Comparison of ENCODE assay signal across 22 cellular contexts in genomic region chr5:39772307-39772706, GRCh38.
DNase-seq lines count a peak whose midpoint lies in the region; ATAC-seq, FAIRE-seq and TF ChIP-seq lines count a peak whose summit lies in the region.
"Had no signal": no experiment of that assay in that cellular context is flagged by ENCODE, and none has a peak within 500 bp of the region (broad histone marks: within the 10 kb centered on the region; RNA-seq: fewer than 3 reads in every experiment).

No MANE protein-coding gene starts in this region.

- peaks cover 5% of the 10 kb centered on the region for H3K9me3 Mint-ChIP-seq in osteocyte (ENCODE audit: unreplicated experiment)

- TF ChIP-seq CTCF in K562 (IDR thresholded peaks at IDR 0.05 in 2 of 3, conservative IDR thresholded peaks at IDR 0.05 in 1 of 3; ENCODE audit: insufficient read depth in 2 of 3, low read depth in 1 of 3, low read length in 3 of 3), result no peak
- TF ChIP-seq CTCF in osteocyte (IDR thresholded peaks at IDR 0.05), result no peak
- TF ChIP-seq CTCF in GM20000 (IDR thresholded peaks at IDR 0.05; ENCODE audit: extremely low read depth, missing control alignments), result no peak

- H4K20me1 ChIP-seq in K562 (replicated peaks; ENCODE audit: control insufficient read depth, insufficient read depth, low read length), result no peaks in the 10 kb centered on the region

- ATAC-seq in K562, result peak; percentile 47; the same call in 2 of the 3 replicates
- no peak for ATAC-seq in HG03460 (IDR thresholded peaks at IDR 0.05; ENCODE audit: unreplicated experiment)
- ATAC-seq: HCT116, Right ventricle myocardium inferior had no signal

- in situ Hi-C loops in K562 (cut with MboI), result no loop called here

- H3K9ac ChIP-seq in K562 (ENCODE audit: insufficient read depth in 1 of 2, low read depth in 2 of 2, low read length in 2 of 2), result no peak overlapping the region

- WGBS in K562 (ENCODE audit: insufficient coverage, low coverage, missing lambda C conversion rate), result 0% methylated on average over 2 of the region's 2 CpGs

- no peak overlapping the region for H3K4me3 Mint-ChIP-seq in osteocyte (ENCODE audit: unreplicated experiment)
- H3K4me3 Mint-ChIP-seq: CD4-positive, CD25-positive, alpha-beta regulatory T cell had no signal

- no peaks in the 10 kb centered on the region for H3K4me1 ChIP-seq in K562 (replicated peaks in 1 of 2; ENCODE audit: control insufficient read depth in 2 of 2, insufficient read depth in 2 of 2, low read length in 2 of 2)

- peak overlapping the region; percentile 60 for H3K27ac Mint-ChIP-seq in osteocyte (ENCODE audit: unreplicated experiment)
- H3K27ac Mint-ChIP-seq: CD4-positive, CD25-positive, alpha-beta regulatory T cell had no signal

- no peak overlapping the region for H2AFZ ChIP-seq in K562 (ENCODE audit: low read depth, low read length)

- intact Hi-C loops in K562 (cut with micrococcal nuclease), result no loop called here

- no peak overlapping the region for H3K27ac ChIP-seq in K562 (ENCODE audit: extremely low read depth, low read depth, low read length)
- H3K27ac ChIP-seq: SJSA1 had no signal

- no peak for TF ChIP-seq RAD21 in K562 (CRISPR knock-in tag; conservative IDR thresholded peaks at IDR 0.05 in 1 of 2, IDR thresholded peaks at IDR 0.05 in 1 of 2)

- no peaks in the 10 kb centered on the region for H3K36me3 ChIP-seq in K562 (ENCODE audit: control insufficient read depth, insufficient read depth, low read length)
- H3K36me3 ChIP-seq: SJSA1 had no signal

- DNase-seq in H54 (ENCODE audit: insufficient read length, low spot score), result no peak
- peak; percentile 63 for DNase-seq in OCI-M1 (lab: John Stamatoyannopoulos, UW)
- DNase-seq in K562 (ENCODE audit: extremely low read depth in 1 of 4, low spot score in 3 of 4), result no peak
- DNase-seq in osteocyte (ENCODE audit: extremely low spot score, unreplicated experiment), result no peak
- DNase-seq in GM20000 (ENCODE audit: low spot score), result no peak
- DNase-seq in NCI-H524 treated with DMSO at 0.1 percent for 48 hours (lab: John Stamatoyannopoulos, UW), result no peak
- DNase-seq in NCI-H2081 treated with DMSO at 0.1 percent for 48 hours (lab: John Stamatoyannopoulos, UW), result no peak
- DNase-seq: CD4-positive, CD25-positive, alpha-beta regulatory T cell; DND-41; MM.1S; NCI-H1048; NCI-H1417 treated with DMSO at 0.1 percent for 48 hours; NCI-H187 treated with DMSO at 0.1 percent for 48 hours; NCI-H2227 treated with DMSO at 0.1 percent for 48 hours; NCI-H510A; NCI-H774 had no signal

- no peaks in the 10 kb centered on the region for H3K9me1 ChIP-seq in K562 (ENCODE audit: control insufficient read depth, insufficient read depth, low read length)

- POLR2A ChIA-PET in K562 (lab: Yijun Ruan, JAX), result no interaction called here

- H3K79me2 ChIP-seq in K562 (ENCODE audit: control insufficient read depth, insufficient read depth, low read length), result no peaks in the 10 kb centered on the region

- no peaks in the 10 kb centered on the region for H3K27me3 ChIP-seq in K562 (ENCODE audit: control insufficient read depth in 2 of 2, insufficient read depth in 2 of 2, low read length in 2 of 2)
- H3K27me3 ChIP-seq: SJSA1 had no signal

- CTCF ChIA-PET in K562 (lab: Yijun Ruan, JAX; ENCODE audit: low intra/inter-chr PET ratio), result no interaction called here

- FAIRE-seq in H54 (lab: Jason Lieb, UNC) (peak; percentile 69), K562 (lab: Jason Lieb, UNC) (no peak)
- FAIRE-seq: G401.6, GM12892 had no signal

- H3K9me3 ChIP-seq in K562 (replicated peaks; ENCODE audit: control insufficient read depth, insufficient read depth, low read depth, low read length), result no peaks in the 10 kb centered on the region
- H3K9me3 ChIP-seq: SJSA1 had no signal

- TF ChIP-seq POLR2A in H54 (IDR thresholded peaks at IDR 0.05; ENCODE audit: low read depth, low read length) (no peak), K562 (conservative IDR thresholded peaks at IDR 0.05) (no peak)

- no TSS peak for BruUV-seq in K562 (replicated peaks; lab: Mats Ljungman, UMichigan)

- H3K36me3 Mint-ChIP-seq in osteocyte (ENCODE audit: unreplicated experiment), result no peaks in the 10 kb centered on the region
- H3K36me3 Mint-ChIP-seq: CD4-positive, CD25-positive, alpha-beta regulatory T cell had no signal

- peaks cover 59% of the 10 kb centered on the region for H3K4me1 Mint-ChIP-seq in osteocyte (ENCODE audit: unreplicated experiment)
- H3K4me1 Mint-ChIP-seq: CD4-positive, CD25-positive, alpha-beta regulatory T cell had no signal

- TF ChIP-seq EP300 in K562 (IDR thresholded peaks at IDR 0.05; ENCODE audit: low read length), result no peak

- no peaks in the 10 kb centered on the region for H3K27me3 Mint-ChIP-seq in osteocyte (ENCODE audit: unreplicated experiment)

- no peak overlapping the region for H3K4me3 ChIP-seq in K562
- H3K4me3 ChIP-seq: SJSA1 had no signal

- no peak overlapping the region for H3K4me2 ChIP-seq in K562 (ENCODE audit: insufficient read depth, low read length)

TF ChIP-seq in K562, 482 proteins besides CTCF, POLR2A, EP300 and RAD21:
- no peak for TF ChIP-seq NR2C2 (CRISPR knock-in tag; IDR thresholded peaks at IDR 0.05)
- no peak for TF ChIP-seq NR2C2 (tag; IDR thresholded peaks at IDR 0.05)
- no peak for TF ChIP-seq ZNF133 (CRISPR knock-in tag; IDR thresholded peaks at IDR 0.05)
- TF ChIP-seq SOX6 (IDR thresholded peaks at IDR 0.05), result no peak
- TF ChIP-seq SUPT5H (IDR thresholded peaks at IDR 0.05), result no peak
- no peak for TF ChIP-seq ZNF76 (CRISPR knock-in tag; IDR thresholded peaks at IDR 0.05; ENCODE audit: borderline replicate concordance)
- no peak for TF ChIP-seq CHD1 (IDR thresholded peaks at IDR 0.05; ENCODE audit: low read length)
- no peak for TF ChIP-seq ZNF12 (CRISPR knock-in tag; IDR thresholded peaks at IDR 0.05)
